ENCODE assay signal across 11 cellular contexts in the genomic region with DNA sequence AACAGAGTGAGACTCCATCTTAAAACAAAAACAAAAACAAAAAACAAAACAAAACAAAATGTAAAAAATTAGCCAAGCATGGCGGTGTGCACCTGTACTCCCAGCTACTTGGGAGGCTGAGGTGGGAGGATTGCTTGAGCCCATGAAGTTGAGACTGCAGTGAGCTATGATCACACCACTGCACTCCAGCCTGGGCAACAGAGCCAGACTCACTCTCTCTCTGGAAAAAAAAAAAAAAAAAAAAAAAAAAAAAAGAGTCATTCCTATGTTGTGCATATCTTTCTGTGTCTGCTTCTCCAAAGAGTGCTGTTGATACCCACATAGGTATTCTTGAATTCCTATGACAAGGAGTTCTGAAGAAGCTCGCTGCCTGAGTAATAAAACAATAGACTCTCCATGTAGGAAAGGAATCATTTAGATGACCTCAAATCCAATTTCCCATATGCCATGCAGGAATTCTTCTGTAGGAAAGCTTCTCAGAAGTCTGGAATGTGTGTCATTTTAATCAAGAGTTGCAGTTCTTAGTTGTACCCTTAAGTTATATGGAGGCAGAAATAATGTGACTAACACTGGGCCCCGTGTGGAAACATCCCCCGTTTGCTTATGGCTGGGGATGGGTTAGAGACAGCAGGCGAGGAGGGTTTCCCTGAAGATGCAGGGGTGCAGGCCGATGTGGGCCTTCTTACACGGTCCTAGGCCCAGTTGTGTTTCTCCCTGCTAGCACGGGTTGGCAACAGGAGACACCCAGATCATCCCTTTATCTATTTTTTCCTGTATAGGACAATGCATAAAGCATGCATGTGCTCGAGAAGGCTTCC.
DNase-seq lines count a peak whose midpoint lies in the region; ATAC-seq, FAIRE-seq and TF ChIP-seq lines count a peak whose summit lies in the region.
"Had no signal": no experiment of that assay in that cellular context is flagged by ENCODE, and none has a peak within 500 bp of the region (broad histone marks: within the 10 kb centered on the region; RNA-seq: fewer than 3 reads in every experiment).

No MANE protein-coding gene starts in this region.

- no peak for FAIRE-seq in H54 (lab: Jason Lieb, UNC)

- H3K4me3 Mint-ChIP-seq in T-helper 2 cell treated with Interferon-gamma antibody and Interleukin-4, amounts not matched to agents 5 μg/mL and 100 μg/mL, for 36 hours = peak overlapping the region; percentile 39
- peak overlapping the region; percentile 43 for H3K4me3 Mint-ChIP-seq in natural killer cell treated with Interleukin-12 subunit alpha and Interleukin-12 subunit beta and Interleukin-15 and Interleukin-18, amount 100 ng/mL, for 72 hours
- no peak overlapping the region for H3K4me3 Mint-ChIP-seq in Calu3 (ENCODE audit: low read depth, unreplicated experiment)

- CTCF ChIA-PET in Calu3 (lab: Charles Lee) = interaction anchor here (0.6 kb wide), 1 partner anchor 126 kb away, joined by 3 read pairs; no protein-coding TSS in a partner anchor

- no peak overlapping the region for H3K4me3 ChIP-seq in sigmoid colon

- H3K4me1 Mint-ChIP-seq in T-helper 2 cell treated with Interferon-gamma antibody and Interleukin-4, amounts not matched to agents 5 μg/mL and 100 μg/mL, for 36 hours (ENCODE audit: low read depth) = peaks cover 55% of the 10 kb centered on the region
- H3K4me1 Mint-ChIP-seq in natural killer cell treated with Interleukin-12 subunit alpha and Interleukin-12 subunit beta and Interleukin-15 and Interleukin-18, amount 100 ng/mL, for 72 hours (ENCODE audit: low read depth in 2 of 2) = peaks cover 34 to 56% of the 10 kb centered on the region in 2 donors
- peaks cover 8% of the 10 kb centered on the region for H3K4me1 Mint-ChIP-seq in Calu3 (ENCODE audit: low read depth, unreplicated experiment)

- peak overlapping the region; percentile 62 for H3K27ac Mint-ChIP-seq in T-helper 2 cell treated with Interferon-gamma antibody and Interleukin-4, amounts not matched to agents 5 μg/mL and 100 μg/mL, for 36 hours
- H3K27ac Mint-ChIP-seq in natural killer cell treated with Interleukin-12 subunit alpha and Interleukin-12 subunit beta and Interleukin-15 and Interleukin-18, amount 100 ng/mL, for 72 hours = peak overlapping the region; percentile 60 to 63
- no peak overlapping the region for H3K27ac Mint-ChIP-seq in Calu3 (ENCODE audit: unreplicated experiment)

- TF ChIP-seq CTCF in Calu3 (IDR thresholded peaks at IDR 0.05; ENCODE audit: unreplicated experiment) (no peak), sigmoid colon (IDR thresholded peaks at IDR 0.05) (no peak)

- 82 to 86% methylated on average over 9 of the region's 9 CpGs for WGBS in sigmoid colon, 2 donors

- BruUV-seq in Calu3 (replicated peaks; lab: Mats Ljungman, UMichigan) = no TSS peak

- ATAC-seq in GM21529 (IDR thresholded peaks at IDR 0.05; ENCODE audit: unreplicated experiment) = peak; percentile 5
- peak; percentile 87 for ATAC-seq in SK-N-SH treated with all-trans-retinoic acid at 6 μM for 48 hours
- ATAC-seq in natural killer cell treated with Interleukin-12 subunit alpha and Interleukin-12 subunit beta and Interleukin-15 and Interleukin-18, amount 100 ng/mL, for 72 hours = peak in 1 of 2 donors; percentile 29

- TF ChIP-seq EP300 in sigmoid colon (IDR thresholded peaks at IDR 0.05) = no peak

- no peak for DNase-seq in T-helper 2 cell treated with Interferon-gamma antibody and Interleukin-4, amounts not matched to agents 5 μg/mL and 100 μg/mL, for 36 hours (ENCODE audit: low spot score)
- DNase-seq in T-helper 2 cell (no peak), H54 (ENCODE audit: insufficient read length, low spot score) (no peak), Calu3 (no peak), sigmoid colon (no peak)
- DNase-seq in natural killer cell treated with Interleukin-12 subunit alpha and Interleukin-12 subunit beta and Interleukin-15 and Interleukin-18, amount 100 ng/mL, for 72 hours (ENCODE audit: low spot score) = no peak
- DNase-seq: 8988T, NCI-H1694 treated with DMSO at 0.1 percent for 48 hours, SW 1271 had no signal

- intact Hi-C loops in Calu3 (cut with micrococcal nuclease; ENCODE audit: unreplicated experiment) (no loop called here), sigmoid colon (cut with DNase I) (no loop called here)

- H3K4me1 ChIP-seq in sigmoid colon = peaks cover 0 to 11% (median 0%) of the 10 kb centered on the region in 4 donors

- H3K27me3 ChIP-seq in sigmoid colon = no peaks in the 10 kb centered on the region

- H3K27ac ChIP-seq in sigmoid colon = no peak overlapping the region

- no peaks in the 10 kb centered on the region for H3K36me3 ChIP-seq in sigmoid colon

- H3K9me3 ChIP-seq in sigmoid colon = no peaks in the 10 kb centered on the region

- H3K9me3 Mint-ChIP-seq in T-helper 2 cell treated with Interferon-gamma antibody and Interleukin-4, amounts not matched to agents 5 μg/mL and 100 μg/mL, for 36 hours = peaks cover 5% of the 10 kb centered on the region
- no peaks in the 10 kb centered on the region for H3K9me3 Mint-ChIP-seq in natural killer cell treated with Interleukin-12 subunit alpha and Interleukin-12 subunit beta and Interleukin-15 and Interleukin-18, amount 100 ng/mL, for 72 hours
- no peaks in the 10 kb centered on the region for H3K9me3 Mint-ChIP-seq in Calu3 (ENCODE audit: low read depth, unreplicated experiment)

- peaks cover 8% of the 10 kb centered on the region for H3K36me3 Mint-ChIP-seq in T-helper 2 cell treated with Interferon-gamma antibody and Interleukin-4, amounts not matched to agents 5 μg/mL and 100 μg/mL, for 36 hours (ENCODE audit: low read depth)
- H3K36me3 Mint-ChIP-seq in natural killer cell treated with Interleukin-12 subunit alpha and Interleukin-12 subunit beta and Interleukin-15 and Interleukin-18, amount 100 ng/mL, for 72 hours = no peaks in the 10 kb centered on the region
- no peaks in the 10 kb centered on the region for H3K36me3 Mint-ChIP-seq in Calu3 (ENCODE audit: insufficient read depth, unreplicated experiment)

- no peaks in the 10 kb centered on the region for H3K27me3 Mint-ChIP-seq in T-helper 2 cell treated with Interferon-gamma antibody and Interleukin-4, amounts not matched to agents 5 μg/mL and 100 μg/mL, for 36 hours (ENCODE audit: low read depth)
- peaks cover 0 to 5% of the 10 kb centered on the region in 2 donors for H3K27me3 Mint-ChIP-seq in natural killer cell treated with Interleukin-12 subunit alpha and Interleukin-12 subunit beta and Interleukin-15 and Interleukin-18, amount 100 ng/mL, for 72 hours
- H3K27me3 Mint-ChIP-seq in Calu3 (ENCODE audit: unreplicated experiment) = no peaks in the 10 kb centered on the region

- TF ChIP-seq POLR2A in H54 (IDR thresholded peaks at IDR 0.05; ENCODE audit: low read depth, low read length) (no peak), sigmoid colon (IDR thresholded peaks at IDR 0.05) (no peak)

TF ChIP-seq in SK-N-SH treated with all-trans-retinoic acid at 6 μM for 48 hours, 23 proteins besides CTCF, POLR2A, EP300 and RAD21:
- TF ChIP-seq ISL1 (CRISPR knock-in tag; IDR thresholded peaks at IDR 0.05) = peak; percentile 49; the same call in 1 of the 2 replicates
- TF ChIP-seq TOX (CRISPR knock-in tag; IDR thresholded peaks at IDR 0.05; ENCODE audit: borderline replicate concordance) = no peak
- 0 out of 2 replicates have a peak, but pooled peaks have one; percentile 21 for TF ChIP-seq ZC3H10 (CRISPR knock-in tag; IDR thresholded peaks at IDR 0.05)
